In genomic region chr2:128285329-128285931, GRCh38 we compare ENCODE assay signal across 22 cellular contexts.
"Had no signal": no experiment of that assay in that cellular context is flagged by ENCODE, and none has a peak within 500 bp of the region (broad histone marks: within the 10 kb centered on the region; RNA-seq: fewer than 3 reads in every experiment).

No MANE protein-coding gene starts in this region.

- H3K27ac Mint-ChIP-seq: activated B cell treated with CpG ODN at 0.5 μM for 24 hours; activated CD8-positive, alpha-beta T cell treated with anti-CD3 and anti-CD28 coated beads, Interleukin-2, amount 10 ng/mL, durations not matched to agents 7 days and 5 days; activated T-helper 1 cell treated with anti-CD3 and anti-CD28 coated beads, Interleukin-12 subunit alpha, Interleukin-12 subunit beta, Interleukin-2, Interleukin-4 antibody, amounts not matched to agents 30 ng/mL and 10 ng/mL and 1 ng/mL, durations not matched to agents 14 hours and 24 hours and 36 hours; memory B cell; natural killer cell; T-helper 1 cell treated with Interleukin-12 subunit alpha and Interleukin-12 subunit beta and Interleukin-4 antibody, amounts not matched to agents 30 μg/mL and 1 μg/mL, for 36 hours had no signal

- ATAC-seq: activated CD8-positive, alpha-beta T cell treated with anti-CD3 and anti-CD28 coated beads, Interleukin-2, amount 10 ng/mL, durations not matched to agents 7 days and 5 days; effector memory CD8-positive, alpha-beta T cell; left colon; natural killer cell had no signal

- H3K9me3 Mint-ChIP-seq: activated B cell treated with CpG ODN at 0.5 μM for 24 hours; activated T-helper 1 cell treated with anti-CD3 and anti-CD28 coated beads, Interleukin-12 subunit alpha, Interleukin-12 subunit beta, Interleukin-2, Interleukin-4 antibody, amounts not matched to agents 30 ng/mL and 10 ng/mL and 1 ng/mL, durations not matched to agents 14 hours and 24 hours and 36 hours; effector memory CD8-positive, alpha-beta T cell; memory B cell; natural killer cell; T-helper 1 cell treated with Interleukin-12 subunit alpha and Interleukin-12 subunit beta and Interleukin-4 antibody, amounts not matched to agents 30 μg/mL and 1 μg/mL, for 36 hours had no signal

- H3K9me3 ChIP-seq: ascending aorta, breast epithelium, heart right ventricle, prostate gland, sigmoid colon, thyroid gland, vagina had no signal

- H3K36me3 Mint-ChIP-seq: memory B cell, natural killer cell had no signal

- H3K27ac ChIP-seq: ascending aorta, epithelial cell of prostate, heart right ventricle, prostate gland, sigmoid colon, thyroid gland, vagina had no signal

- H3K27me3 ChIP-seq: ascending aorta, breast epithelium, heart right ventricle, sigmoid colon, thyroid gland, vagina had no signal

- H3K4me3 Mint-ChIP-seq: activated B cell treated with CpG ODN at 0.5 μM for 24 hours; activated CD8-positive, alpha-beta T cell treated with anti-CD3 and anti-CD28 coated beads, Interleukin-2, amount 10 ng/mL, durations not matched to agents 7 days and 5 days; activated T-helper 1 cell treated with anti-CD3 and anti-CD28 coated beads, Interleukin-12 subunit alpha, Interleukin-12 subunit beta, Interleukin-2, Interleukin-4 antibody, amounts not matched to agents 30 ng/mL and 10 ng/mL and 1 ng/mL, durations not matched to agents 14 hours and 24 hours and 36 hours; effector memory CD8-positive, alpha-beta T cell; memory B cell; natural killer cell; T-helper 1 cell treated with Interleukin-12 subunit alpha and Interleukin-12 subunit beta and Interleukin-4 antibody, amounts not matched to agents 30 μg/mL and 1 μg/mL, for 36 hours had no signal

- H3K36me3 ChIP-seq: breast epithelium, prostate gland, thyroid gland, vagina had no signal

- H3K4me1 ChIP-seq: ascending aorta had no signal

- H3K4me3 ChIP-seq: ascending aorta, breast epithelium, heart right ventricle, prostate gland, sigmoid colon, thyroid gland, vagina had no signal

- DNase-seq: activated B cell treated with CpG ODN at 0.5 μM for 24 hours; activated CD4-positive, alpha-beta T cell treated with anti-CD3 and anti-CD28 coated beads for 48 hours; activated CD8-positive, alpha-beta T cell treated with anti-CD3 and anti-CD28 coated beads, Interleukin-2, amount 10 ng/mL, durations not matched to agents 7 days and 5 days; activated naive CD4-positive, alpha-beta T cell; dermis blood vessel endothelial cell; effector memory CD8-positive, alpha-beta T cell; left colon; natural killer cell; occipital lobe; sigmoid colon; stimulated activated CD4-positive, alpha-beta T cell treated with anti-CD3 and anti-CD28 coated beads, Interleukin-12 subunit alpha, Interleukin-12 subunit beta, amount 100 ng/mL, for 4 hours; stimulated activated CD4-positive, alpha-beta T cell treated with anti-CD3 and anti-CD28 coated beads, Interleukin-2, amount 100 ng/mL, for 24 hours; thyroid gland had no signal

- H3K27me3 Mint-ChIP-seq: activated B cell treated with CpG ODN at 0.5 μM for 24 hours; effector memory CD8-positive, alpha-beta T cell; memory B cell had no signal
